Comparison of ENCODE assay signal across 1 cellular context in genomic region chr6:26020291-26020982, GRCh38.
TF ChIP-seq lines count a peak whose summit lies in the region.

No MANE protein-coding gene starts in this region.

TF ChIP-seq in HEK293, 187 proteins besides CTCF, POLR2A, EP300 and RAD21 (continued from another document):
- TF ChIP-seq ZNF501 (tag by site-specific recombination; IDR thresholded peaks at IDR 0.05) (no peak), ZNF394 (tag by site-specific recombination; IDR thresholded peaks at IDR 0.05; ENCODE audit: borderline replicate concordance) (0 out of 2 replicates have a peak, but pooled peaks have one; percentile 26), SP3 (tag by site-specific recombination; IDR thresholded peaks at IDR 0.05) (no peak), ZNF302 (tag by site-specific recombination; IDR thresholded peaks at IDR 0.05; ENCODE audit: low read depth) (no peak), ZFP41 (tag by site-specific recombination; IDR thresholded peaks at IDR 0.05; ENCODE audit: borderline replicate concordance) (no peak), KLF9 (tag by site-specific recombination; IDR thresholded peaks at IDR 0.05; ENCODE audit: low read depth) (peak; percentile 23; the same call in 1 of the 2 replicates), GLIS2 (tag by site-specific recombination; IDR thresholded peaks at IDR 0.05) (0 out of 2 replicates have a peak, but pooled peaks have one; percentile 19), ZNF266 (tag by site-specific recombination; IDR thresholded peaks at IDR 0.05; ENCODE audit: low read depth) (no peak), SP2 (tag by site-specific recombination; IDR thresholded peaks at IDR 0.05) (peak; percentile 43), ZNF148 (tag by site-specific recombination; IDR thresholded peaks at IDR 0.05; ENCODE audit: borderline replicate concordance) (no peak), GLI4 (tag by site-specific recombination; IDR thresholded peaks at IDR 0.05) (0 out of 2 replicates have a peak, but pooled peaks have one; percentile 21), ZXDB (tag by site-specific recombination; IDR thresholded peaks at IDR 0.05) (no peak), ZNF660 (tag by site-specific recombination; IDR thresholded peaks at IDR 0.05) (no peak), ZNF24 (tag by site-specific recombination; IDR thresholded peaks at IDR 0.05) (no peak), TRIM28 (IDR thresholded peaks at IDR 0.05; ENCODE audit: borderline replicate concordance, low read length) (peak; percentile 49; the same call in 1 of the 2 replicates), YY2 (tag by site-specific recombination; IDR thresholded peaks at IDR 0.05) (no peak), RBAK (tag by site-specific recombination; IDR thresholded peaks at IDR 0.05) (no peak), SETDB1 (IDR thresholded peaks at IDR 0.05; ENCODE audit: insufficient read length, low read length) (peak; percentile 46), ZNF785 (tag by site-specific recombination; IDR thresholded peaks at IDR 0.05) (no peak), KLF8 (tag by site-specific recombination; IDR thresholded peaks at IDR 0.05) (no peak), WT1 (tag by site-specific recombination; IDR thresholded peaks at IDR 0.05) (0 out of 2 replicates have a peak, but pooled peaks have one; percentile 9), ZNF76 (tag by site-specific recombination; IDR thresholded peaks at IDR 0.05; ENCODE audit: borderline replicate concordance, low read depth) (no peak), ZNF184 (tag by site-specific recombination; IDR thresholded peaks at IDR 0.05) (0 out of 2 replicates have a peak, but pooled peaks have one; percentile 5), ZNF792 (tag by site-specific recombination; IDR thresholded peaks at IDR 0.05) (peak; percentile 47; the same call in 1 of the 2 replicates)
